In the genomic region with DNA sequence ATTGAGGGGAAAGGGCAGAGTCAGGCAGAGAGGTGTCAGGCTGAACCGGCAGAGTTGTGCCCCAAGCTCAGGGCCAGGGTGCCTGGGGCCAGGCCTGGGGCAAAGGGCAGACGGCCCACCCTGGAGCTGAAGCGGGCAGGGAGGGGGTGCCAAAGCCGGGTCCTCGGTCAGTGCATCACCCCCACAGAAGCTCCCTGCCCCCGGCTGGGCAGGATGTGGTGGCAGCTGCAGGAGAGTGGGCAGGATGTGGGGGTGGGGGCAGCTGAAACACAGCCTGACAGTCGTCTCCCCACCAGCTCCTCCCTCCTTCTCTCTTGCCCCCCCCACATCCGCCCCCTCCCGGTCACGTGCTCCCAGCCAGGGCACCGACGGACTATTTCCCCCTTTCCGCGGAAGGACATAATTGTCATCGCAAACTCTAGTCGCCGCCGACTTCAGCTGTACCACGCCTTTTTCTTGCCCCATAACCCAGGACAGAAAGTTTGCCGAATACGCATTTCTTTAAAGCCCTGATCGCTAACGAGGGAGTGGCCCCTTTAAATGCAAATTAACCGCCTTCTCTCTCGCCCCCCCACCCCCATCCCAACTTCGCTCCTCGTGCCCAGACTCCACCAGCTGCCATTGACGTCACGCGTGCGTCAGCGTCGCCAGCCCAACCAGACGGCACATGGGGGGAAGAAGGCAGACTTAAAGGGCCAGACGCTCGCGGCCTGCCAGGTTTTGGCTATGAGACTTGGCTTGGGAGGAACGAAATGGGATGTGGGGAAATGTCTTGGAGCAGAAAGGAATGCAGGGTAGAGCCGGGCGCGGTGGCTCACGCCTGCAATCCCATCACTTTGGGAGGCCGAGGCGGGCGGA, we compare ENCODE assay signal across 1 cellular context.
A peak's percentile ranks its signal among the peaks of the same experiment; 100 is the strongest.
TF ChIP-seq lines count a peak whose summit lies in the region.

No MANE protein-coding gene starts in this region.

TF ChIP-seq in K562, 482 proteins besides CTCF, POLR2A, EP300 and RAD21 (continued from another document and continues in another):
- TF ChIP-seq XRCC5 (IDR thresholded peaks at IDR 0.05; ENCODE audit: low read depth, low read length) (no peak), ZNF316 (IDR thresholded peaks at IDR 0.05) (peak; percentile 63), ZNF561 (CRISPR knock-in tag; conservative IDR thresholded peaks at IDR 0.05) (no peak), ZFX (CRISPR knock-in tag; IDR thresholded peaks at IDR 0.05) (peak; percentile 81), ZNF175 (CRISPR knock-in tag; IDR thresholded peaks at IDR 0.05; ENCODE audit: low read depth) (peak; percentile 94), STAT6 (CRISPR knock-in tag; IDR thresholded peaks at IDR 0.05) (0 out of 2 replicates have a peak, but pooled peaks have one; percentile 71), CGGBP1 (CRISPR knock-in tag; IDR thresholded peaks at IDR 0.05) (0 out of 2 replicates have a peak, but pooled peaks have one; percentile 53), SP1 (CRISPR knock-in tag; IDR thresholded peaks at IDR 0.05) (peak; percentile 82), DACH1 (IDR thresholded peaks at IDR 0.05; ENCODE audit: partially characterized antibody) (peak; percentile 89), GABPB1 (CRISPR knock-in tag; IDR thresholded peaks at IDR 0.05) (peak; percentile 49; the same call in 1 of the 2 replicates), TEAD1 (CRISPR knock-in tag; IDR thresholded peaks at IDR 0.05) (peak in 1 of 2 experiments; percentile 88; a peak in 1 of 4 replicates), MEIS2 (IDR thresholded peaks at IDR 0.05; ENCODE audit: partially characterized antibody) (peak; percentile 33), KLF6 (CRISPR knock-in tag; IDR thresholded peaks at IDR 0.05; ENCODE audit: borderline replicate concordance) (peak; percentile 26; the same call in 1 of the 2 replicates), DMBX1 (CRISPR knock-in tag; IDR thresholded peaks at IDR 0.05; ENCODE audit: borderline replicate concordance) (peak; percentile 33; the same call in 1 of the 2 replicates), NCOR1 (IDR thresholded peaks at IDR 0.05) (peak; percentile 72), NRF1 (conservative IDR thresholded peaks at IDR 0.05 in 1 of 2, IDR thresholded peaks at IDR 0.05 in 1 of 2) (peak; percentile 76 to 82), E2F4 (CRISPR knock-in tag; IDR thresholded peaks at IDR 0.05; ENCODE audit: low read depth) (no peak), ZBTB7A (IDR thresholded peaks at IDR 0.05; ENCODE audit: borderline replicate concordance, control insufficient read depth, low read depth, low read length) (peak; percentile 42; the same call in 1 of the 2 replicates), RNF2 (IDR thresholded peaks at IDR 0.05) (peak; percentile 95), MBD2 (IDR thresholded peaks at IDR 0.05; ENCODE audit: borderline replicate concordance, low read depth) (peak; percentile 70; the same call in 1 of the 2 replicates), E2F3 (CRISPR knock-in tag; IDR thresholded peaks at IDR 0.05) (0 out of 2 replicates have a peak, but pooled peaks have one; percentile 29), C11orf30 (IDR thresholded peaks at IDR 0.05; ENCODE audit: low read depth) (peak; percentile 56; the same call in 1 of the 2 replicates), ZNF77 (CRISPR knock-in tag; IDR thresholded peaks at IDR 0.05) (no peak), FOXK2 (conservative IDR thresholded peaks at IDR 0.05 in 1 of 2, IDR thresholded peaks at IDR 0.05 in 1 of 2; ENCODE audit: low read depth in 2 of 2) (peak; percentile 58 to 72; a peak in 3 of 4 replicates), CHCHD3 (CRISPR knock-in tag; IDR thresholded peaks at IDR 0.05) (no peak), GATAD2A (IDR thresholded peaks at IDR 0.05) (0 out of 2 replicates have a peak, but pooled peaks have one; percentile 31), TBL1XR1 (IDR thresholded peaks at IDR 0.05; ENCODE audit: low read length in 2 of 2) (peak; percentile 44 to 86; a peak in 2 of 4 replicates), FOXO4 (CRISPR knock-in tag; IDR thresholded peaks at IDR 0.05) (0 out of 2 replicates have a peak, but pooled peaks have one; percentile 77), MTA3 (IDR thresholded peaks at IDR 0.05; ENCODE audit: borderline replicate concordance) (peak; percentile 78; the same call in 1 of the 2 replicates), LCOR (CRISPR knock-in tag; IDR thresholded peaks at IDR 0.05) (peak; percentile 91), NFXL1 (CRISPR knock-in tag; IDR thresholded peaks at IDR 0.05) (0 out of 2 replicates have a peak, but pooled peaks have one; percentile 23)
- TF ChIP-seq, protein P1, sequence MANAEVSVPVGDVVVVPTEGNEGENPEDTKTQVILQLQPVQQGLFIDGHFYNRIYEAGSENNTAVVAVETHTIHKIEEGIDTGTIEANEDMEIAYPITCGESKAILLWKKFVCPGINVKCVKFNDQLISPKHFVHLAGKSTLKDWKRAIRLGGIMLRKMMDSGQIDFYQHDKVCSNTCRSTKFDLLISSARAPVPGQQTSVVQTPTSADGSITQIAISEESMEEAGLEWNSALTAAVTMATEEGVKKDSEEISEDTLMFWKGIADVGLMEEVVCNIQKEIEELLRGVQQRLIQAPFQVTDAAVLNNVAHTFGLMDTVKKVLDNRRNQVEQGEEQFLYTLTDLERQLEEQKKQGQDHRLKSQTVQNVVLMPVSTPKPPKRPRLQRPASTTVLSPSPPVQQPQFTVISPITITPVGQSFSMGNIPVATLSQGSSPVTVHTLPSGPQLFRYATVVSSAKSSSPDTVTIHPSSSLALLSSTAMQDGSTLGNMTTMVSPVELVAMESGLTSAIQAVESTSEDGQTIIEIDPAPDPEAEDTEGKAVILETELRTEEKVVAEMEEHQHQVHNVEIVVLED (CRISPR knock-in tag; IDR thresholded peaks at IDR 0.05), result peak; percentile 63
- TF ChIP-seq, protein P2, sequence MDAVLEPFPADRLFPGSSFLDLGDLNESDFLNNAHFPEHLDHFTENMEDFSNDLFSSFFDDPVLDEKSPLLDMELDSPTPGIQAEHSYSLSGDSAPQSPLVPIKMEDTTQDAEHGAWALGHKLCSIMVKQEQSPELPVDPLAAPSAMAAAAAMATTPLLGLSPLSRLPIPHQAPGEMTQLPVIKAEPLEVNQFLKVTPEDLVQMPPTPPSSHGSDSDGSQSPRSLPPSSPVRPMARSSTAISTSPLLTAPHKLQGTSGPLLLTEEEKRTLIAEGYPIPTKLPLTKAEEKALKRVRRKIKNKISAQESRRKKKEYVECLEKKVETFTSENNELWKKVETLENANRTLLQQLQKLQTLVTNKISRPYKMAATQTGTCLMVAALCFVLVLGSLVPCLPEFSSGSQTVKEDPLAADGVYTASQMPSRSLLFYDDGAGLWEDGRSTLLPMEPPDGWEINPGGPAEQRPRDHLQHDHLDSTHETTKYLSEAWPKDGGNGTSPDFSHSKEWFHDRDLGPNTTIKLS (IDR thresholded peaks at IDR 0.05; ENCODE audit: borderline replicate concordance, low read depth), result 0 out of 2 replicates have a peak, but pooled peaks have one; percentile 22
- TF ChIP-seq, protein P3, sequence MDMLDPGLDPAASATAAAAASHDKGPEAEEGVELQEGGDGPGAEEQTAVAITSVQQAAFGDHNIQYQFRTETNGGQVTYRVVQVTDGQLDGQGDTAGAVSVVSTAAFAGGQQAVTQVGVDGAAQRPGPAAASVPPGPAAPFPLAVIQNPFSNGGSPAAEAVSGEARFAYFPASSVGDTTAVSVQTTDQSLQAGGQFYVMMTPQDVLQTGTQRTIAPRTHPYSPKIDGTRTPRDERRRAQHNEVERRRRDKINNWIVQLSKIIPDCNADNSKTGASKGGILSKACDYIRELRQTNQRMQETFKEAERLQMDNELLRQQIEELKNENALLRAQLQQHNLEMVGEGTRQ (CRISPR knock-in tag; IDR thresholded peaks at IDR 0.05), result peak; percentile 88
- TF ChIP-seq, protein P4, sequence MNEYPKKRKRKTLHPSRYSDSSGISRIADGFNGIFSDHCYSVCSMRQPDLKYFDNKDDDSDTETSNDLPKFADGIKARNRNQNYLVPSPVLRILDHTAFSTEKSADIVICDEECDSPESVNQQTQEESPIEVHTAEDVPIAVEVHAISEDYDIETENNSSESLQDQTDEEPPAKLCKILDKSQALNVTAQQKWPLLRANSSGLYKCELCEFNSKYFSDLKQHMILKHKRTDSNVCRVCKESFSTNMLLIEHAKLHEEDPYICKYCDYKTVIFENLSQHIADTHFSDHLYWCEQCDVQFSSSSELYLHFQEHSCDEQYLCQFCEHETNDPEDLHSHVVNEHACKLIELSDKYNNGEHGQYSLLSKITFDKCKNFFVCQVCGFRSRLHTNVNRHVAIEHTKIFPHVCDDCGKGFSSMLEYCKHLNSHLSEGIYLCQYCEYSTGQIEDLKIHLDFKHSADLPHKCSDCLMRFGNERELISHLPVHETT (CRISPR knock-in tag; conservative IDR thresholded peaks at IDR 0.05 in 1 of 2, IDR thresholded peaks at IDR 0.05 in 1 of 2), result peak in 1 of 2 experiments; percentile 93; a peak in 2 of 4 replicates
